1 cellular context compared by ENCODE assay signal in genomic region chr20:49727894-49728885, GRCh38.
TF ChIP-seq lines count a peak whose summit lies in the region.

No MANE protein-coding gene starts in this region.

TF ChIP-seq in HepG2, 621 proteins besides CTCF, POLR2A, EP300 and RAD21 (continued from another document):
- TF ChIP-seq TFE3 (CRISPR knock-in tag; IDR thresholded peaks at IDR 0.05): peak; percentile 39; the same call in 1 of the 2 replicates
